In genomic region chr1:230650300-230650699, GRCh38 we compare ENCODE assay signal across 7 cellular contexts.
"Had no signal": no experiment of that assay in that cellular context is flagged by ENCODE, and none has a peak within 500 bp of the region (broad histone marks: within the 10 kb centered on the region; RNA-seq: fewer than 3 reads in every experiment).

No MANE protein-coding gene starts in this region.

- H3K4me3 ChIP-seq: GM12878 had no signal

- FAIRE-seq: G401.6, GM12878, GM12891, GM12892, GM18507 had no signal

- DNase-seq: GDM1, GF-D8 had no signal

- ATAC-seq: GM12878 had no signal
